Comparison of ENCODE assay signal across 1 cellular context in genomic region chr1:15444476-15445389, GRCh38.
TF ChIP-seq lines count a peak whose summit lies in the region.

No MANE protein-coding gene starts in this region.

TF ChIP-seq in HepG2, 621 proteins besides CTCF, POLR2A, EP300 and RAD21:
- peak; percentile 41; the same call in 1 of the 2 replicates for TF ChIP-seq ZMYM3 (CRISPR knock-in tag; IDR thresholded peaks at IDR 0.05)
- no peak for TF ChIP-seq KLF12 (CRISPR knock-in tag; IDR thresholded peaks at IDR 0.05; ENCODE audit: borderline replicate concordance)
- TF ChIP-seq ZNF629 (CRISPR knock-in tag; conservative IDR thresholded peaks at IDR 0.05): peak; percentile 86
